ENCODE assay signal across 10 cellular contexts in the genomic region with DNA sequence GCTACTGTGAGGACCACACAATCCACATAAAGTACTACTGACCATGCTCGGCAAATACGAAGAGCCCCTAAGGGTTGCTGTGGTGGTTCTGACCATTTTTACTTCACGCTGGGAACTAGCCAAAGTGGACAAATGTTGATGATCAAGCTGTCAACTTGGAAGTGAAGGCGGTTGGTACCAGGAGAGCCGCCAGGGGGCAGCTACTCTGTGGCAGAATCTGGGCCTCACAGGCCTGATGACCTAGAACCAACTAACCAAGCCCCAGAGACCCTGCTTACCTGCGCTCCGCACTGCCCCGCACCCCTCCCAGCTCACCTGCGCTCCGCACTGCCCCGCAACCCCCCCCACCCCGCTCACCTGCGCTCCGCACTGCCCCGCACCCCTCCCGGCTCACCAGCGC. TPM values are rescaled to one million over a fixed set of nuclear protein-coding genes. Genes with fewer than 3 reads are reported as not detected.
DNase-seq lines count a peak whose midpoint lies in the region; ATAC-seq, FAIRE-seq and TF ChIP-seq lines count a peak whose summit lies in the region.
"Had no signal": no experiment of that assay in that cellular context is flagged by ENCODE, and none has a peak within 500 bp of the region (broad histone marks: within the 10 kb centered on the region; RNA-seq: fewer than 3 reads in every experiment).

No MANE protein-coding gene starts in this region.

- no peak overlapping the region for H3K18ac ChIP-seq in trophoblast cell (ENCODE audit: low read length)

- intact Hi-C loops in endothelial cell of umbilical vein (cut with micrococcal nuclease), result loop anchor here (1.0 kb wide), 1 partner anchor 61 kb away; a partner anchor contains a TSS

- CTCF ChIA-PET in endothelial cell of umbilical vein (lab: Charles Lee), result interaction anchor here (0.9 to 1.0 kb wide), 2 partner anchors 9 to 61 kb away, joined by 4 to 5 read pairs; no protein-coding TSS in a partner anchor

- no peak overlapping the region for H2BK120ac ChIP-seq in trophoblast cell (ENCODE audit: insufficient read depth, low read length, poor library complexity)

- H4K20me1 ChIP-seq in endothelial cell of umbilical vein (replicated peaks; ENCODE audit: control insufficient read depth, extremely low read depth, insufficient read depth, low read length), result no peaks in the 10 kb centered on the region

- no peak overlapping the region for H3K14ac ChIP-seq in trophoblast cell (ENCODE audit: low read length)

- TF ChIP-seq CTCF in GM12864 (IDR thresholded peaks at IDR 0.05; ENCODE audit: low read depth, low read length, missing control alignments) (peak; percentile 56), endothelial cell of umbilical vein (IDR thresholded peaks at IDR 0.05; ENCODE audit: extremely low read depth in 1 of 2, insufficient read depth in 1 of 2, low read depth in 1 of 2, low read length in 2 of 2) (peak; percentile 24 to 43)

- TF ChIP-seq POLR2A in endothelial cell of umbilical vein (IDR thresholded peaks at IDR 0.05; ENCODE audit: low read depth, low read length), result no peak

- H3K9ac ChIP-seq in endothelial cell of umbilical vein (replicated peaks; ENCODE audit: extremely low read depth, insufficient read depth, low read length) (no peak overlapping the region), trophoblast cell (ENCODE audit: low read length) (no peak overlapping the region)
- H3K9ac ChIP-seq: KMS-11 had no signal

- no peak overlapping the region for H3K4me3 ChIP-seq in GM12864 (ENCODE audit: low read depth, low read length)
- H3K4me3 ChIP-seq in endothelial cell of umbilical vein (replicated peaks in 1 of 3; ENCODE audit: insufficient read depth in 1 of 3, low read depth in 1 of 3, low read length in 3 of 3), result no peak overlapping the region
- no peak overlapping the region for H3K4me3 ChIP-seq in trophoblast cell (ENCODE audit: low read depth, low read length)

- BruUV-seq in endothelial cell of umbilical vein (replicated peaks; lab: Mats Ljungman, UMichigan), result no TSS peak

- DNase-seq in GM12864 (ENCODE audit: low read depth), result no peak
- DNase-seq in NCI-H526 (lab: John Stamatoyannopoulos, UW), result peak; percentile 17 to 67
- DNase-seq in endothelial cell of umbilical vein (ENCODE audit: low read depth, low spot score), result no peak
- peak in 1 of 2 donors; percentile 33 for DNase-seq in trophoblast cell
- no peak for DNase-seq in NCI-H2171 (lab: John Stamatoyannopoulos, UW)
- DNase-seq in stimulated activated CD4-positive, alpha-beta T cell treated with anti-CD3 and anti-CD28 coated beads, Interleukin-12 subunit alpha, Interleukin-12 subunit beta, amount 100 ng/mL, for 4 hours, result no peak
- DNase-seq: activated CD4-positive, alpha-beta T cell treated with anti-CD3 and anti-CD28 coated beads for 48 hours; OCI-M1 had no signal

- no CpG with 5 or more reads among the region's 17 CpGs for WGBS in trophoblast cell (ENCODE audit: extremely low coverage, insufficient coverage, insufficient read length)

- no peak overlapping the region for H2BK12ac ChIP-seq in trophoblast cell (ENCODE audit: low read length)

- no peak overlapping the region for H3K23ac ChIP-seq in trophoblast cell (ENCODE audit: low read length)

- H4K12ac ChIP-seq in trophoblast cell (ENCODE audit: low read depth, low read length), result no peak overlapping the region

- no peak overlapping the region for H3K27ac ChIP-seq in endothelial cell of umbilical vein (ENCODE audit: insufficient read depth, low read depth, low read length)
- H3K27ac ChIP-seq in trophoblast cell (ENCODE audit: low read depth, low read length), result no peak overlapping the region
- H3K27ac ChIP-seq: KMS-11 had no signal

- no peak overlapping the region for H4K91ac ChIP-seq in trophoblast cell (ENCODE audit: low read depth, low read length)

- no peak overlapping the region for H2AK5ac ChIP-seq in trophoblast cell (ENCODE audit: low read length)

- H3K27me3 ChIP-seq in endothelial cell of umbilical vein (ENCODE audit: control insufficient read depth in 2 of 2, insufficient read depth in 2 of 2, low read length in 2 of 2) (no peaks in the 10 kb centered on the region), trophoblast cell (ENCODE audit: insufficient read depth, low read length) (no peaks in the 10 kb centered on the region)

- POLR2A ChIA-PET in endothelial cell of umbilical vein (lab: Charles Lee), result no interaction called here

- no peak overlapping the region for H4K8ac ChIP-seq in trophoblast cell (ENCODE audit: low read depth, low read length)

- H3K4ac ChIP-seq in trophoblast cell (ENCODE audit: low read depth, low read length), result peak overlapping the region; percentile 60

- peaks cover 83% of the 10 kb centered on the region for H3K79me2 ChIP-seq in endothelial cell of umbilical vein (ENCODE audit: control insufficient read depth, insufficient read depth, low read length)
- H3K79me2 ChIP-seq in trophoblast cell (ENCODE audit: control insufficient read depth, insufficient read depth, low read length, poor library complexity), result peaks cover 23% of the 10 kb centered on the region

- no peak for ATAC-seq in GM19035 (IDR thresholded peaks at IDR 0.05; ENCODE audit: unreplicated experiment)

- H3K9me1 ChIP-seq in endothelial cell of umbilical vein (replicated peaks; ENCODE audit: control insufficient read depth, extremely low read depth, insufficient read depth, low read length), result no peaks in the 10 kb centered on the region

- H3K9me3 ChIP-seq in endothelial cell of umbilical vein (replicated peaks; ENCODE audit: control insufficient read depth, insufficient read depth, low read length) (no peaks in the 10 kb centered on the region), trophoblast cell (ENCODE audit: insufficient read depth, low read depth, low read length) (peaks cover 2% of the 10 kb centered on the region)

- H3K36me3 ChIP-seq in endothelial cell of umbilical vein (ENCODE audit: control insufficient read depth in 2 of 2, extremely low read depth in 1 of 2, insufficient read depth in 2 of 2, low read length in 2 of 2), result peaks cover 0 to 2% of the 10 kb centered on the region in 2 experiments
- H3K36me3 ChIP-seq in trophoblast cell (ENCODE audit: control insufficient read depth in 1 of 2, insufficient read depth in 2 of 2, low read length in 2 of 2), result peaks cover 0 to 8% of the 10 kb centered on the region in 2 experiments

- no peak overlapping the region for H2AFZ ChIP-seq in endothelial cell of umbilical vein (ENCODE audit: low read depth, low read length)
- H2AFZ ChIP-seq in trophoblast cell (ENCODE audit: insufficient read depth, low read length, poor library complexity), result no peak overlapping the region

- peaks cover 6% of the 10 kb centered on the region for H3K4me1 ChIP-seq in endothelial cell of umbilical vein (ENCODE audit: control insufficient read depth, extremely low read depth, insufficient read depth, low read length)
- peaks cover 8 to 12% of the 10 kb centered on the region in 2 experiments for H3K4me1 ChIP-seq in trophoblast cell (ENCODE audit: control insufficient read depth in 1 of 2, insufficient read depth in 2 of 2, low read length in 2 of 2)

- H3K79me1 ChIP-seq in trophoblast cell (ENCODE audit: low read length), result no peaks in the 10 kb centered on the region

- dilution Hi-C loops in endothelial cell of umbilical vein (cut with MboI; ENCODE audit: extremely low pct_ligation_motif_present, low sequenced_read_pairs), result no loop called here

- no peak overlapping the region for H2BK5ac ChIP-seq in trophoblast cell (ENCODE audit: low read depth, low read length, poor library complexity)

- H3K4me2 ChIP-seq in endothelial cell of umbilical vein (ENCODE audit: insufficient read depth, low read length) (no peak overlapping the region), trophoblast cell (ENCODE audit: low read length) (no peak overlapping the region)
- H3K4me2 ChIP-seq: KMS-11 had no signal

- no peak for FAIRE-seq in endothelial cell of umbilical vein (lab: Jason Lieb, UNC)

TF ChIP-seq in endothelial cell of umbilical vein, 7 proteins besides CTCF, POLR2A, EP300 and RAD21 (continues in another document):
- TF ChIP-seq, protein P1, sequence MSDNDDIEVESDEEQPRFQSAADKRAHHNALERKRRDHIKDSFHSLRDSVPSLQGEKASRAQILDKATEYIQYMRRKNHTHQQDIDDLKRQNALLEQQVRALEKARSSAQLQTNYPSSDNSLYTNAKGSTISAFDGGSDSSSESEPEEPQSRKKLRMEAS (IDR thresholded peaks at IDR 0.05; ENCODE audit: insufficient read depth, insufficient read length), result no peak
- no peak for TF ChIP-seq JUN (IDR thresholded peaks at IDR 0.05; ENCODE audit: borderline replicate concordance, insufficient read depth, insufficient read length, low read depth)

RNA-seq across cellular contexts. Expression of a gene that starts 5.6 kb away (rescaled TPM):
- 109 and 110 TPM in 2 replicates for total RNA-seq in endothelial cell of umbilical vein
- 49.6 and 51.9 TPM in 2 replicates for polyA plus RNA-seq in endothelial cell of umbilical vein
- 23.4 and 26.4 TPM in 2 replicates for polyA plus RNA-seq in endothelial cell of umbilical vein (2011; cell fraction: cytosol; rRNA removed)
- 131 and 133 TPM in 2 replicates for polyA plus RNA-seq in endothelial cell of umbilical vein (2011; cell fraction: nucleus; rRNA removed)
- 46.0 and 56.4 TPM in 2 replicates for polyA plus RNA-seq in endothelial cell of umbilical vein (2012)
- 88.6 and 95.7 TPM in 2 replicates for polyA minus RNA-seq in endothelial cell of umbilical vein
- 27.1 TPM for polyA minus RNA-seq in endothelial cell of umbilical vein (2011; cell fraction: cytosol; rRNA and poly(A)+ RNA removed)
- polyA minus RNA-seq in endothelial cell of umbilical vein (2011; cell fraction: nucleus; rRNA and poly(A)+ RNA removed), result 53.0 and 77.2 TPM in 2 replicates
- polyA plus RNA-seq in trophoblast cell (2013), result 76.4 and 76.8 TPM in 2 replicates

RNA-seq across cellular contexts. Expression of a gene that starts 5.7 kb away (rescaled TPM):
- 16.5 and 21.9 TPM in 2 replicates for total RNA-seq in endothelial cell of umbilical vein
- polyA plus RNA-seq in endothelial cell of umbilical vein, result 80.1 and 83.0 TPM in 2 replicates
- 19.7 and 23.0 TPM in 2 replicates for polyA plus RNA-seq in endothelial cell of umbilical vein (2011; cell fraction: cytosol; rRNA removed)
- polyA plus RNA-seq in endothelial cell of umbilical vein (2011; cell fraction: nucleus; rRNA removed), result 121 and 134 TPM in 2 replicates
- 15.5 and 22.7 TPM in 2 replicates for polyA plus RNA-seq in endothelial cell of umbilical vein (2012)
- 38.9 and 41.1 TPM in 2 replicates for polyA minus RNA-seq in endothelial cell of umbilical vein
- 3.5 TPM for polyA minus RNA-seq in endothelial cell of umbilical vein (2011; cell fraction: cytosol; rRNA and poly(A)+ RNA removed)
- 24.0 and 24.6 TPM in 2 replicates for polyA minus RNA-seq in endothelial cell of umbilical vein (2011; cell fraction: nucleus; rRNA and poly(A)+ RNA removed)
- 13.5 and 15.8 TPM in 2 replicates for polyA plus RNA-seq in trophoblast cell (2013)

RNA-seq across cellular contexts. Expression of a gene that starts 46.8 kb away (rescaled TPM):
- 20.2 and 20.4 TPM in 2 replicates for total RNA-seq in endothelial cell of umbilical vein
- polyA plus RNA-seq in endothelial cell of umbilical vein, result 15.8 and 18.3 TPM in 2 replicates
- polyA plus RNA-seq in endothelial cell of umbilical vein (2011; cell fraction: cytosol; rRNA removed), result 7.2 and 12.3 TPM in 2 replicates
- 64.3 and 74.9 TPM in 2 replicates for polyA plus RNA-seq in endothelial cell of umbilical vein (2011; cell fraction: nucleus; rRNA removed)
- 9.3 and 13.6 TPM in 2 replicates for polyA plus RNA-seq in endothelial cell of umbilical vein (2012)
- 8.7 and 12.7 TPM in 2 replicates for polyA minus RNA-seq in endothelial cell of umbilical vein
- polyA minus RNA-seq in endothelial cell of umbilical vein (2011; cell fraction: cytosol; rRNA and poly(A)+ RNA removed), result 1.8 TPM
- polyA minus RNA-seq in endothelial cell of umbilical vein (2011; cell fraction: nucleus; rRNA and poly(A)+ RNA removed), result 12.3 and 21.8 TPM in 2 replicates
- 4.2 TPM in 2 replicates for polyA plus RNA-seq in trophoblast cell (2013)

Comparison
In these comparisons a context has a peak if more than half of its experiments do, and no peak if none do; other contexts are left out.
1. DNase-seq: peak in NCI-H526 (2 of 2); none in GM12864 (single experiment), endothelial cell of umbilical vein (single experiment), NCI-H2171 (single experiment) and stimulated activated CD4-positive, alpha-beta T cell treated with anti-CD3 and anti-CD28 coated beads, Interleukin-12 subunit alpha, Interleukin-12 subunit beta, amount 100 ng/mL, for 4 hours (single experiment).